8 cellular contexts compared by ENCODE assay signal in the genomic region with DNA sequence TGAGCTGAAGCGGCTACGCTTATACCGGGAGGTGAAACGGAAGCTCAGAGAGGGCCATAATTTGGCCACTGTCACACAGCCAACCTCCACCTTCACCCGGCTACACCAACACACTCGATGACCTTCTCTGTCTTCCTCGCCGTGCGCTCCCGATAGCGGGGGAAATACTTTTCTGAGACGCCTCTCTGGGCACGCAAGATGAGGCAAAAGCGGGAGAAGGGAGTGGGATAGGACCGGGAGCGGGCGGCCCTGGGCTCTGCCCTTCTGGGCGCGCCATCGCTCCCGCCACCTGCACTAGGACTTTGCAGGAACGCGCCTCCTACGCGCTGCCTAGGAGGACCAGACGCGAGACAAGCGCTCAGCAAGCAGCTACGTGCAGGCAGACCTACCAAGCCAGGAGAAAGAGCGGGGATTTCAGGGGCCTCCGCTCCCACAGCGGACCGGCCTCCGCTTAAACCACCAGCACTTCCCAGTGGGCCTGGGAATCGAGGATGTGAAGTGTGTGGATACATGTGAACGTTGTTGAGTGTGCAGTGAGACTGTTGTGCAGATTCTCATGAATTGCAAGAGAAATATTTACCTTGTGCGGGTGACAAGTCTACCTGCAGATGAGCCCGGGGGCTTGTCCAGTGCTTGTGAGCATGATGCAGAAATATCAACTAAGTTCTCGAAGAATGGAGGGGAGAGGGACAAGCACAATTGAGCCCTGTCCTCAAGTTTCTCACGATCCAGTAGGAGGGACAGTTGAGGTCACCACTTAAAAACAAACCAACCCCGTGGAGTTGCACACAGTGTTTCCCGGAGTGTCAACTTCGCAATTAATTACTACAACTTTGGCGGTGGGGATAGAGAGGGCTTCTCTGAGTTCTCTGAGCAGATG. TPM values are rescaled to one million over a fixed set of nuclear protein-coding genes. Genes with fewer than 3 reads are reported as not detected.
A peak's percentile ranks its signal among the peaks of the same experiment; 100 is the strongest.
DNase-seq lines count a peak whose midpoint lies in the region; ATAC-seq, FAIRE-seq and TF ChIP-seq lines count a peak whose summit lies in the region.

No MANE protein-coding gene starts in this region.

- H2BK15ac ChIP-seq in mesenchymal stem cell (ENCODE audit: low read depth, poor library complexity, severe bottlenecking): no peak overlapping the region

- peak overlapping the region in 1 of 2 experiments; percentile 10 for H3K14ac ChIP-seq in mesenchymal stem cell (ENCODE audit: low read length in 2 of 2)

- no peak for FAIRE-seq in bronchial epithelial cell (lab: Jason Lieb, UNC)

- H3K4me3 ChIP-seq in bronchial epithelial cell (ENCODE audit: low read depth, low read length): peak overlapping the region; percentile 21
- H3K4me3 ChIP-seq in mesenchymal stem cell (ENCODE audit: insufficient read depth in 1 of 2, low read depth in 1 of 2, low read length in 2 of 2): peak overlapping the region in 1 of 2 experiments; percentile 74
- peak overlapping the region in 3 of 4 donors; percentile 11 to 36 (median 25) for H3K4me3 ChIP-seq in upper lobe of left lung

- no peak overlapping the region for H4K91ac ChIP-seq in mesenchymal stem cell (ENCODE audit: low read length)

- TF ChIP-seq POLR2A in upper lobe of left lung (IDR thresholded peaks at IDR 0.05): no peak

- H3K4me1 ChIP-seq in mesenchymal stem cell (ENCODE audit: control insufficient read depth, insufficient read depth, low read depth, low read length): peaks cover 31% of the 10 kb centered on the region
- H3K4me1 ChIP-seq in upper lobe of left lung: peaks cover 27 to 44% (median 33%) of the 10 kb centered on the region in 4 donors

- H3K36me3 ChIP-seq in bronchial epithelial cell (ENCODE audit: control insufficient read depth, insufficient read depth, low read length): no peaks in the 10 kb centered on the region
- no peaks in the 10 kb centered on the region for H3K36me3 ChIP-seq in mesenchymal stem cell (ENCODE audit: control insufficient read depth in 1 of 2, insufficient read depth in 2 of 2, low read depth in 1 of 2, low read length in 2 of 2)
- no peaks in the 10 kb centered on the region for H3K36me3 ChIP-seq in upper lobe of left lung

- no peak overlapping the region for H3K23ac ChIP-seq in mesenchymal stem cell (ENCODE audit: low read length in 2 of 2)

- H2BK120ac ChIP-seq in mesenchymal stem cell (ENCODE audit: low read depth, low read length): no peak overlapping the region

- H3K18ac ChIP-seq in mesenchymal stem cell (ENCODE audit: low read depth in 1 of 2, low read length in 2 of 2): no peak overlapping the region

- no peaks in the 10 kb centered on the region for H3K79me1 ChIP-seq in mesenchymal stem cell (replicated peaks; ENCODE audit: low read length, poor library complexity, severe bottlenecking)

- 15% methylated on average over 37 of the region's 44 CpGs for WGBS in mesenchymal stem cell
- 8 to 18% methylated on average over 29 to 39 of the region's 44 CpGs for WGBS in upper lobe of left lung, 2 donors

- H4K8ac ChIP-seq in mesenchymal stem cell (ENCODE audit: low read length): no peak overlapping the region

- intact Hi-C loops in Right ventricle myocardium superior (cut with DNase I): loop anchor here (10.0 kb wide), 1 partner anchor 708 kb away; no protein-coding TSS in a partner anchor
- intact Hi-C loops in left cardiac atrium (cut with DNase I): loop anchor here in 1 of 2 donors (5.0 kb wide), 1 partner anchor 706 kb away; no protein-coding TSS in a partner anchor

- ATAC-seq in Right ventricle myocardium superior (ENCODE audit: poor library complexity) (no peak), left cardiac atrium (no peak), upper lobe of left lung (ENCODE audit: low FRiP score in 2 of 2) (no peak), omental fat pad (ENCODE audit: low FRiP score) (no peak), SK-N-SH treated with all-trans-retinoic acid at 6 μM for 48 hours (no peak)

- no peaks in the 10 kb centered on the region for H3K9me3 ChIP-seq in mesenchymal stem cell (ENCODE audit: control insufficient read depth, low read length)
- H3K9me3 ChIP-seq in upper lobe of left lung: no peaks in the 10 kb centered on the region

- no peak overlapping the region for H3K4ac ChIP-seq in mesenchymal stem cell (ENCODE audit: low read depth in 1 of 2, low read length in 2 of 2)

- TF ChIP-seq EP300 in upper lobe of left lung (IDR thresholded peaks at IDR 0.05): no peak

- DNase-seq in Right ventricle myocardium superior (peak; percentile 26), left cardiac atrium (no peak), bronchial epithelial cell (ENCODE audit: low read depth) (no peak), mesenchymal stem cell (no peak), upper lobe of left lung (peak in 1 of 2 donors; percentile 69), omental fat pad (ENCODE audit: low spot score) (no peak), NOMO-1 treated with dmso at 0.1 percent for 144 hours (lab: John Stamatoyannopoulos, UW; ENCODE audit: unreplicated experiment) (no peak)

- H3K9ac ChIP-seq in mesenchymal stem cell (ENCODE audit: low read length): peak overlapping the region; percentile 41

- no peak overlapping the region for H2BK5ac ChIP-seq in mesenchymal stem cell (ENCODE audit: low read depth, low read length, poor library complexity, severe bottlenecking)

- H3K4me2 ChIP-seq in mesenchymal stem cell (ENCODE audit: low read length, poor library complexity, severe bottlenecking): peak overlapping the region; percentile 95

- H2AK5ac ChIP-seq in mesenchymal stem cell (ENCODE audit: low read length, severe bottlenecking): no peak overlapping the region

- H3K27me3 ChIP-seq in bronchial epithelial cell (ENCODE audit: control insufficient read depth, insufficient read depth, low read length) (peaks cover 35% of the 10 kb centered on the region), mesenchymal stem cell (ENCODE audit: control insufficient read depth in 1 of 2, insufficient read depth in 1 of 2, low read length in 2 of 2) (peaks cover 76 to 96% of the 10 kb centered on the region in 2 experiments), upper lobe of left lung (peaks cover 3 to 57% (median 21%) of the 10 kb centered on the region in 4 donors)

- H3K27ac ChIP-seq in mesenchymal stem cell (ENCODE audit: low read length, poor library complexity, severe bottlenecking) (no peak overlapping the region), upper lobe of left lung (no peak overlapping the region)

- H2AFZ ChIP-seq in mesenchymal stem cell (ENCODE audit: low read depth, low read length): no peak overlapping the region

- TF ChIP-seq CTCF in bronchial epithelial cell (IDR thresholded peaks at IDR 0.05; ENCODE audit: insufficient read depth, low read length, severe bottlenecking) (no peak), upper lobe of left lung (IDR thresholded peaks at IDR 0.05) (no peak), omental fat pad (IDR thresholded peaks at IDR 0.05) (no peak)

- no peak overlapping the region for H2BK12ac ChIP-seq in mesenchymal stem cell (ENCODE audit: low read length in 2 of 2)

TF ChIP-seq in SK-N-SH treated with all-trans-retinoic acid at 6 μM for 48 hours, 23 proteins besides CTCF, POLR2A, EP300 and RAD21 (continues in another document):
- no peak for TF ChIP-seq SNAI2 (CRISPR knock-in tag; IDR thresholded peaks at IDR 0.05)
- no peak for TF ChIP-seq PPARA (CRISPR knock-in tag; IDR thresholded peaks at IDR 0.05; ENCODE audit: borderline replicate concordance)
- TF ChIP-seq GLIS3 (CRISPR knock-in tag; IDR thresholded peaks at IDR 0.05): no peak
- TF ChIP-seq ZNF8 (CRISPR knock-in tag; IDR thresholded peaks at IDR 0.05): no peak
- TF ChIP-seq, protein P1, sequence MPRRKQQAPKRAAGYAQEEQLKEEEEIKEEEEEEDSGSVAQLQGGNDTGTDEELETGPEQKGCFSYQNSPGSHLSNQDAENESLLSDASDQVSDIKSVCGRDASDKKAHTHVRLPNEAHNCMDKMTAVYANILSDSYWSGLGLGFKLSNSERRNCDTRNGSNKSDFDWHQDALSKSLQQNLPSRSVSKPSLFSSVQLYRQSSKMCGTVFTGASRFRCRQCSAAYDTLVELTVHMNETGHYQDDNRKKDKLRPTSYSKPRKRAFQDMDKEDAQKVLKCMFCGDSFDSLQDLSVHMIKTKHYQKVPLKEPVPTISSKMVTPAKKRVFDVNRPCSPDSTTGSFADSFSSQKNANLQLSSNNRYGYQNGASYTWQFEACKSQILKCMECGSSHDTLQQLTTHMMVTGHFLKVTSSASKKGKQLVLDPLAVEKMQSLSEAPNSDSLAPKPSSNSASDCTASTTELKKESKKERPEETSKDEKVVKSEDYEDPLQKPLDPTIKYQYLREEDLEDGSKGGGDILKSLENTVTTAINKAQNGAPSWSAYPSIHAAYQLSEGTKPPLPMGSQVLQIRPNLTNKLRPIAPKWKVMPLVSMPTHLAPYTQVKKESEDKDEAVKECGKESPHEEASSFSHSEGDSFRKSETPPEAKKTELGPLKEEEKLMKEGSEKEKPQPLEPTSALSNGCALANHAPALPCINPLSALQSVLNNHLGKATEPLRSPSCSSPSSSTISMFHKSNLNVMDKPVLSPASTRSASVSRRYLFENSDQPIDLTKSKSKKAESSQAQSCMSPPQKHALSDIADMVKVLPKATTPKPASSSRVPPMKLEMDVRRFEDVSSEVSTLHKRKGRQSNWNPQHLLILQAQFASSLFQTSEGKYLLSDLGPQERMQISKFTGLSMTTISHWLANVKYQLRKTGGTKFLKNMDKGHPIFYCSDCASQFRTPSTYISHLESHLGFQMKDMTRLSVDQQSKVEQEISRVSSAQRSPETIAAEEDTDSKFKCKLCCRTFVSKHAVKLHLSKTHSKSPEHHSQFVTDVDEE (CRISPR knock-in tag; IDR thresholded peaks at IDR 0.05): no peak
- TF ChIP-seq ZNF70 (CRISPR knock-in tag; IDR thresholded peaks at IDR 0.05): no peak
- TF ChIP-seq TOX (CRISPR knock-in tag; IDR thresholded peaks at IDR 0.05; ENCODE audit: borderline replicate concordance): no peak
- no peak for TF ChIP-seq ZC3H10 (CRISPR knock-in tag; IDR thresholded peaks at IDR 0.05)
- TF ChIP-seq ZNF565 (CRISPR knock-in tag; conservative IDR thresholded peaks at IDR 0.05; ENCODE audit: low read depth): no peak

RNA-seq across cellular contexts. Expression of a gene that starts 11.5 kb away (rescaled TPM):
- total RNA-seq in Right ventricle myocardium superior (not detected), left cardiac atrium (not detected), bronchial epithelial cell (not detected in 2 replicates), upper lobe of left lung (not detected), omental fat pad (not detected)
- not detected for polyA plus RNA-seq in mesenchymal stem cell (2013, experiment 1 of 2)
- not detected for polyA plus RNA-seq in mesenchymal stem cell (2013, experiment 2 of 2)

RNA-seq across cellular contexts. Expression of a gene that starts 56.2 kb away (rescaled TPM):
- total RNA-seq in Right ventricle myocardium superior (0.65 TPM), left cardiac atrium (1 to 10 TPM; 1.0 to 1.3 TPM), bronchial epithelial cell (3.7 and 4.2 TPM in 2 replicates), upper lobe of left lung (1 to 10 TPM in 2 of 6 donors, under 1 TPM in 1, not detected in 3; 0.61 to 1.3 (median 1.2) TPM), omental fat pad (10 to 100 TPM in 3 of 4 donors, 1 to 10 TPM in 1; 3.6 to 26.3 (median 12.7) TPM)
- 0.03 TPM for polyA plus RNA-seq in mesenchymal stem cell (2013, experiment 1 of 2)
- 0.04 TPM for polyA plus RNA-seq in mesenchymal stem cell (2013, experiment 2 of 2)
